18 cellular contexts compared by ENCODE assay signal in the genomic region with DNA sequence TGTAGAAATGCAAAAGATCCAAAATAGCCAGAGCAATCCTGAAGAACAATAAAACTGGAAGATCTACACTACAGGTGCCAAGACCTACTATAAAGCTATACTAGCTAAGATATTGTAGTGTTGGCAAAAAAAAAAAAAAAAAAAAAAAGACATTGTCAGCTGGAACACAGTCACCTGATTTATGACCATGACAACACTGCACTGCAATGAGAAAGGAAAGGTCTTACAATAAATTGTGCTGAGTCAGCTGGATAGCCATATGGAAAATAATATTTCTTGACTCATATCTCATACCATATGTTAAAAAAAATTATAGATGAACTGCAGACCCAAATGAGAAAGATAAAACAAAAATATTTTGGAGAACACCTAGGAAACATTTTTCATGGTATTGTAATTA. TPM values are rescaled to one million over a fixed set of nuclear protein-coding genes. Genes with fewer than 3 reads are reported as not detected.
"Had no signal": no experiment of that assay in that cellular context is flagged by ENCODE, and none has a peak within 500 bp of the region (broad histone marks: within the 10 kb centered on the region; RNA-seq: fewer than 3 reads in every experiment).

No MANE protein-coding gene starts in this region.

- H3K36me3 ChIP-seq: cardiac muscle cell, pancreas, stomach, thoracic aorta had no signal

- H3K4me1 ChIP-seq: pancreas, stomach had no signal

- H3K4me3 ChIP-seq: cardiac muscle cell, lung, pancreas, stomach, thoracic aorta had no signal

- DNase-seq: activated CD4-positive, CD25-positive, alpha-beta regulatory T cell; activated CD8-positive, alpha-beta memory T cell treated with anti-CD3 and anti-CD28 coated beads, Interleukin-2, amount 50 U/mL, for 48 hours; activated gamma-delta T cell; activated T-cell treated with anti-CD3 and anti-CD28 coated beads, Interleukin-2, amount 50 U/mL, for 72 hours; glutamatergic neuron; naive B cell; pancreas; stimulated activated CD4-positive, alpha-beta T cell treated with anti-CD3 and anti-CD28 coated beads, Interleukin-12 subunit alpha, Interleukin-12 subunit beta, amount 100 ng/mL, for 4 hours; stimulated activated CD4-positive, alpha-beta T cell treated with anti-CD3 and anti-CD28 coated beads, Interleukin-2, amount 100 ng/mL, for 24 hours; stomach had no signal

- ATAC-seq: activated naive CD4-positive, alpha-beta T cell treated with anti-CD3 and anti-CD28 coated beads, Interleukin-2, amount 50 U/mL, for 72 hours; activated T-cell treated with anti-CD3 and anti-CD28 coated beads, Interleukin-2, amount 50 U/mL, for 72 hours; esophagus mucosa; pancreas had no signal

- H3K27ac ChIP-seq: cardiac muscle cell, pancreas, stomach, thoracic aorta had no signal

- H3K9me3 ChIP-seq: pancreas, stomach, thoracic aorta had no signal

- H3K27me3 ChIP-seq: cardiac muscle cell, pancreas had no signal

- FAIRE-seq: endometrium, pancreas had no signal

RNA-seq across cellular contexts. Expression of a gene that starts 3.1 kb away (rescaled TPM):
- total RNA-seq: activated CD4-positive, alpha-beta T cell treated with anti-CD3 and anti-CD28 coated beads, Interleukin-2, amount 10 ng/mL, durations not matched to agents 24 days and 14 days; activated naive CD4-positive, alpha-beta T cell treated with anti-CD3 and anti-CD28 coated beads, Interleukin-2, amount 50 U/mL, for 72 hours; activated T-cell treated with anti-CD3 and anti-CD28 coated beads, Interleukin-2, amount 50 U/mL, for 72 hours; cardiac muscle cell; esophagus mucosa; lung; pancreas; stomach; thoracic aorta; ureter had no signal
- polyA plus RNA-seq: cardiac muscle cell, lung, pancreas, stomach had no signal

RNA-seq across cellular contexts. Expression of a gene that starts 38.3 kb away (rescaled TPM):
- total RNA-seq: activated CD4-positive, alpha-beta T cell treated with anti-CD3 and anti-CD28 coated beads, Interleukin-2, amount 10 ng/mL, durations not matched to agents 24 days and 14 days; activated naive CD4-positive, alpha-beta T cell treated with anti-CD3 and anti-CD28 coated beads, Interleukin-2, amount 50 U/mL, for 72 hours; activated T-cell treated with anti-CD3 and anti-CD28 coated beads, Interleukin-2, amount 50 U/mL, for 72 hours; cardiac muscle cell; esophagus mucosa; lung; pancreas; stomach; ureter had no signal
- polyA plus RNA-seq: cardiac muscle cell, lung, stomach had no signal
